8 cellular contexts compared by ENCODE assay signal in genomic region chr9:36485647-36486453, GRCh38.
A peak's percentile ranks its signal among the peaks of the same experiment; 100 is the strongest.
DNase-seq lines count a peak whose midpoint lies in the region; ATAC-seq and TF ChIP-seq lines count a peak whose summit lies in the region.

No MANE protein-coding gene starts in this region.

- H3K27me3 ChIP-seq in SJCRH30 (no peaks in the 10 kb centered on the region), osteoblast (ENCODE audit: insufficient read depth, low read length) (no peaks in the 10 kb centered on the region)

- H3K36me3 Mint-ChIP-seq in T-helper 1 cell treated with Interleukin-12 subunit alpha and Interleukin-12 subunit beta and Interleukin-4 antibody, amounts not matched to agents 30 μg/mL and 1 μg/mL, for 36 hours (ENCODE audit: low read depth), result peaks cover 11% of the 10 kb centered on the region

- TF ChIP-seq CTCF in osteoblast (IDR thresholded peaks at IDR 0.05; ENCODE audit: extremely low read depth, low read depth, low read length), result no peak

- H3K27ac Mint-ChIP-seq in T-helper 1 cell treated with Interleukin-12 subunit alpha and Interleukin-12 subunit beta and Interleukin-4 antibody, amounts not matched to agents 30 μg/mL and 1 μg/mL, for 36 hours, result peak overlapping the region; percentile 84

- H3K4me1 ChIP-seq in SJCRH30, result peaks cover 10% of the 10 kb centered on the region; the same call in 1 of the 2 replicates
- peaks cover 20% of the 10 kb centered on the region for H3K4me1 ChIP-seq in osteoblast (ENCODE audit: insufficient read depth, low read length)

- H3K4me3 ChIP-seq in SJCRH30, result peak overlapping the region; percentile 99
- H3K4me3 ChIP-seq in osteoblast (ENCODE audit: insufficient read depth, low read length), result peak overlapping the region; percentile 93

- H3K4me2 ChIP-seq in osteoblast (ENCODE audit: insufficient read depth, low read length), result peak overlapping the region; percentile 84

- no peak for DNase-seq in T-helper 1 cell
- DNase-seq in SJCRH30, result peak; percentile 10 to 34
- DNase-seq in erythroblast (lab: John Stamatoyannopoulos, UW), result peak; percentile 30 to 43
- peak; percentile 66 for DNase-seq in osteoblast (ENCODE audit: insufficient read length, low spot score, missing footprints)
- DNase-seq in COLO668 (lab: John Stamatoyannopoulos, UW; ENCODE audit: unreplicated experiment), result no peak

- no peak for TF ChIP-seq POLR2A in erythroblast (IDR thresholded peaks at IDR 0.05; ENCODE audit: low read length)

- H3K9me3 ChIP-seq in SJCRH30 (replicated peaks) (no peaks in the 10 kb centered on the region), osteoblast (ENCODE audit: low read depth, low read length) (no peaks in the 10 kb centered on the region)

- peaks cover 52% of the 10 kb centered on the region for H3K79me2 ChIP-seq in osteoblast (ENCODE audit: insufficient read depth, low read length)

- H3K36me3 ChIP-seq in SJCRH30, result no peaks in the 10 kb centered on the region; the same call in 1 of the 2 replicates
- H3K36me3 ChIP-seq in osteoblast (ENCODE audit: insufficient read depth, low read length), result no peaks in the 10 kb centered on the region

- peaks cover 46% of the 10 kb centered on the region for H3K4me1 Mint-ChIP-seq in T-helper 1 cell treated with Interleukin-12 subunit alpha and Interleukin-12 subunit beta and Interleukin-4 antibody, amounts not matched to agents 30 μg/mL and 1 μg/mL, for 36 hours (ENCODE audit: low read depth)

- H3K27me3 Mint-ChIP-seq in T-helper 1 cell treated with Interleukin-12 subunit alpha and Interleukin-12 subunit beta and Interleukin-4 antibody, amounts not matched to agents 30 μg/mL and 1 μg/mL, for 36 hours (ENCODE audit: low read depth), result no peaks in the 10 kb centered on the region

- H2AFZ ChIP-seq in osteoblast (ENCODE audit: low read length), result peak overlapping the region; percentile 76

- H3K27ac ChIP-seq in SJCRH30, result no peak overlapping the region
- peak overlapping the region; percentile 60 for H3K27ac ChIP-seq in osteoblast (ENCODE audit: low read depth, low read length)

- H4K20me1 ChIP-seq in osteoblast (ENCODE audit: insufficient read depth, low read length), result peaks cover 15% of the 10 kb centered on the region

- H3K4me3 Mint-ChIP-seq in T-helper 1 cell treated with Interleukin-12 subunit alpha and Interleukin-12 subunit beta and Interleukin-4 antibody, amounts not matched to agents 30 μg/mL and 1 μg/mL, for 36 hours, result peak overlapping the region; percentile 93

- no peaks in the 10 kb centered on the region for H3K9me3 Mint-ChIP-seq in T-helper 1 cell treated with Interleukin-12 subunit alpha and Interleukin-12 subunit beta and Interleukin-4 antibody, amounts not matched to agents 30 μg/mL and 1 μg/mL, for 36 hours

- ATAC-seq in GM19455 (IDR thresholded peaks at IDR 0.05; ENCODE audit: unreplicated experiment) (no peak), GM18867 (IDR thresholded peaks at IDR 0.05; ENCODE audit: unreplicated experiment) (no peak)

Comparison
In these comparisons a context has a peak if more than half of its experiments do, and no peak if none do; other contexts are left out.
1. DNase-seq: peak in SJCRH30 (2 of 2), erythroblast (2 of 2) and osteoblast (single experiment); none in T-helper 1 cell (0 of 5) and COLO668 (single experiment).